ENCODE assay signal across 23 cellular contexts in the genomic region with DNA sequence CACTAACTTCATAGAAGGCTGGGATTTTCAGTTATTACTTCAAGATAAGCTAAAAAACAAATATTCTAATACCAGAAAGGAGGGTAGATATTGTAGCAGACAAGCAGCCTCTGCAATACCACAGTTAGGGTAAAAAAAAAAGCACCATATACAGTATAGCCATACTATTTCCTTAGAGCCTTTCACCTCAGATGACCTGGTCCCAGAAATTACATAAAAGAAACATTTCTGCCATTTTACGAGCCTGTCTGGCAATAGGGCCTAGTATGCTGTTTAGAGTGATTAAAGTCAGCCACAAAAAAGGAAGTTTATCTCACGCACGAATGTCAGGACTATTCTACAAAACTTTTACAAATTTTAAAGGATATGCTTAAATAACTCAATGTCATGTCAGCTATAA.
"Had no signal": no experiment of that assay in that cellular context is flagged by ENCODE, and none has a peak within 500 bp of the region (broad histone marks: within the 10 kb centered on the region; RNA-seq: fewer than 3 reads in every experiment).

No MANE protein-coding gene starts in this region.

- H3K27ac ChIP-seq: coronary artery, esophagus squamous epithelium, gastroesophageal sphincter, sigmoid colon, testis, vagina had no signal

- DNase-seq: activated B cell treated with CpG ODN at 0.5 μM for 24 hours; activated CD4-positive, alpha-beta memory T cell treated with anti-CD3 and anti-CD28 coated beads for 36 hours; activated CD4-positive, alpha-beta T cell treated with anti-CD3 and anti-CD28 coated beads for 36 hours; activated naive CD4-positive, alpha-beta T cell treated with anti-CD3 and anti-CD28 coated beads, Interleukin-2, amount 10 ng/mL, durations not matched to agents 7 days and 5 days; activated T-cell treated with anti-CD3 and anti-CD28 coated beads, Interleukin-2, amount 50 U/mL, for 48 hours; amygdala; endodermal cell; esophagus squamous epithelium; head of caudate nucleus; left cardiac atrium; midbrain; natural killer cell; retina; sigmoid colon; stimulated activated CD4-positive, alpha-beta T cell treated with anti-CD3 and anti-CD28 coated beads, Interleukin-2, amount 100 ng/mL, for 48 hours; stimulated activated naive CD4-positive, alpha-beta T cell; testis; trophoblast cell had no signal

- H3K9me3 ChIP-seq: esophagus squamous epithelium, gastroesophageal sphincter, sigmoid colon, testis, vagina had no signal

- H3K4me1 ChIP-seq: esophagus squamous epithelium, gastroesophageal sphincter, sigmoid colon, testis, vagina had no signal

- H3K4me3 ChIP-seq: coronary artery, esophagus squamous epithelium, gastroesophageal sphincter, sigmoid colon, testis, vagina had no signal

- H3K36me3 ChIP-seq: esophagus squamous epithelium, gastroesophageal sphincter, sigmoid colon, vagina had no signal

- FAIRE-seq: bronchial epithelial cell, islet of Langerhans had no signal

- H3K27me3 ChIP-seq: esophagus squamous epithelium, gastroesophageal sphincter, sigmoid colon, testis, vagina had no signal
